Comparison of ENCODE assay signal across 6 cellular contexts in the genomic region with DNA sequence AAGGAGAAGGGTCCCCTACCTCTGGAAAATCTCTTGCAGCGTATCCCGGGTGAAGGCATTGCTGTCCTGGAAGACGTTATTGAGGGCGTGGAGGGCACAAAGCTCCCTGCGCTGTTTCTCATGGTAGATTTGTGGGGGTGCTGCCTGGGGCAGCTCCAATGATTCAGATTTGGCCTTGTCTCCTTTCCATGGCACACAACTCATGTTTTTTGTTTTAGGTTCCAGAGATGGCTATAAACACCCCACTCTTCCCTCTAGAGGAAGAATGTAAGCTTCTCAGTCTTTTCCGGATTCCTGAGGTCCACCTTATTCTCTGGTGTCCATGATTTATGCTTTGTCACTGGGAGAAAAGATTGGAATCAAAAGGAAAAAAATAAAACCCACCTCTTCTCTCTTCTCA. TPM values are rescaled to one million over a fixed set of nuclear protein-coding genes. Genes with fewer than 3 reads are reported as not detected.
DNase-seq lines count a peak whose midpoint lies in the region; ATAC-seq and TF ChIP-seq lines count a peak whose summit lies in the region.

No MANE protein-coding gene starts in this region.

- ATAC-seq in HG03135 (IDR thresholded peaks at IDR 0.05; ENCODE audit: unreplicated experiment), result no peak

- peak overlapping the region; percentile 79 for H3K4me3 Mint-ChIP-seq in MCF 10A (ENCODE audit: unreplicated experiment)
- peak overlapping the region; percentile 92 to 98 (median 97) for H3K4me3 Mint-ChIP-seq in nephron

- H3K27ac Mint-ChIP-seq in MCF 10A (ENCODE audit: low read depth, unreplicated experiment), result peak overlapping the region; percentile 85
- H3K27ac Mint-ChIP-seq in nephron, result peak overlapping the region; percentile 75 to 91 (median 90)

- 46% methylated on average over 5 of the region's 6 CpGs for WGBS in HUES64

- H3K27me3 Mint-ChIP-seq in MCF 10A (ENCODE audit: insufficient read depth, unreplicated experiment) (no peaks in the 10 kb centered on the region), nephron (ENCODE audit: low read depth) (no peaks in the 10 kb centered on the region)

- POLR2A ChIA-PET in MCF 10A (lab: Yijun Ruan, JAX), result interaction anchor here (0.5 to 8.7 kb wide), 25 partner anchors 7 to 820 kb away, joined by 3 to 223 read pairs (median 4); partner anchors contain the start of genes ATF4, CBY1, FAM227A and GTPBP1

- peaks cover 25% of the 10 kb centered on the region for H3K4me1 Mint-ChIP-seq in MCF 10A (ENCODE audit: insufficient read depth, unreplicated experiment)
- H3K4me1 Mint-ChIP-seq in nephron, result peaks cover 44% of the 10 kb centered on the region

- H3K4me3 ChIP-seq in HUES64 (ENCODE audit: low read length), result peak overlapping the region; percentile 92

- no peaks in the 10 kb centered on the region for H3K27me3 ChIP-seq in HUES64 (ENCODE audit: insufficient read depth, low read length)

- no peak overlapping the region for H3K27ac ChIP-seq in HUES64 (ENCODE audit: low read depth, low read length)

- peaks cover 18% of the 10 kb centered on the region for H3K36me3 ChIP-seq in HUES64 (ENCODE audit: insufficient read depth, low read length)

- peaks cover 30% of the 10 kb centered on the region for H3K4me1 ChIP-seq in HUES64 (ENCODE audit: insufficient read depth, low read length)

- no peak for TF ChIP-seq CTCF in MCF 10A (IDR thresholded peaks at IDR 0.05; ENCODE audit: unreplicated experiment)
- no peak for TF ChIP-seq CTCF in nephron (IDR thresholded peaks at IDR 0.05; ENCODE audit: unreplicated experiment in 3 of 3)

- no peak for DNase-seq in MCF 10A (ENCODE audit: unreplicated experiment)
- no peak for DNase-seq in SIG-M5 treated with dmso at 0.1 percent for 504 hours (lab: John Stamatoyannopoulos, UW; ENCODE audit: unreplicated experiment)
- DNase-seq in NCI-H2227 (lab: John Stamatoyannopoulos, UW; ENCODE audit: unreplicated experiment), result no peak

- H3K9me3 ChIP-seq in HUES64 (ENCODE audit: insufficient read depth, low read depth, low read length), result no peaks in the 10 kb centered on the region

- peaks cover 14% of the 10 kb centered on the region for H3K36me3 Mint-ChIP-seq in MCF 10A (ENCODE audit: insufficient read depth, unreplicated experiment)
- H3K36me3 Mint-ChIP-seq in nephron (ENCODE audit: low read depth), result peaks cover 18% of the 10 kb centered on the region

- H3K9me3 Mint-ChIP-seq in MCF 10A (ENCODE audit: unreplicated experiment) (no peaks in the 10 kb centered on the region), nephron (no peaks in the 10 kb centered on the region)

- BruUV-seq in MCF 10A (replicated peaks; lab: Mats Ljungman, UMichigan), result TSS peak; percentile 75

- peak overlapping the region; percentile 87; the same call in 1 of the 2 replicates for H3K9ac ChIP-seq in HUES64 (ENCODE audit: low read depth, low read length)

- CTCF ChIA-PET in MCF 10A (lab: Yijun Ruan, JAX), result interaction anchor here (0.5 to 4.9 kb wide), 5 partner anchors 17 to 1226 kb away, joined by 3 to 40 read pairs (median 4); partner anchors contain the start of gene TOMM22

- intact Hi-C loops in MCF 10A (cut with micrococcal nuclease), result no loop called here

RNA-seq across cellular contexts. Expression of gene JOSD1, which starts 1.0 kb away (rescaled TPM):
- polyA plus RNA-seq in HUES64 (2013, experiment 1 of 2), result 14.3 TPM
- 19.0 TPM for polyA plus RNA-seq in HUES64 (2013, experiment 2 of 2)
- 84.9 and 86.9 TPM in 2 replicates for total RNA-seq in MCF 10A (2022)

RNA-seq across cellular contexts. Expression of gene GTPBP1, which starts 6.0 kb away (rescaled TPM):
- polyA plus RNA-seq in HUES64 (2013, experiment 1 of 2), result 39.8 TPM
- polyA plus RNA-seq in HUES64 (2013, experiment 2 of 2), result 42.3 TPM
- total RNA-seq in MCF 10A (2022), result 62.5 and 66.4 TPM in 2 replicates

RNA-seq across cellular contexts. Expression of gene TOMM22, which starts 18.0 kb away (rescaled TPM):
- 96.1 TPM for polyA plus RNA-seq in HUES64 (2013, experiment 1 of 2)
- polyA plus RNA-seq in HUES64 (2013, experiment 2 of 2), result 94.6 TPM
- total RNA-seq in MCF 10A (2022), result 60.4 and 71.5 TPM in 2 replicates

RNA-seq across cellular contexts. Expression of gene CBY1, which starts 43.3 kb away (rescaled TPM):
- 28.0 TPM for polyA plus RNA-seq in HUES64 (2013, experiment 1 of 2)
- 27.1 TPM for polyA plus RNA-seq in HUES64 (2013, experiment 2 of 2)
- total RNA-seq in MCF 10A (2022), result 40.6 and 42.1 TPM in 2 replicates

RNA-seq across cellular contexts. Expression of gene FAM227A, which starts 43.6 kb away (rescaled TPM):
- 1.9 TPM for polyA plus RNA-seq in HUES64 (2013, experiment 1 of 2)
- polyA plus RNA-seq in HUES64 (2013, experiment 2 of 2), result 2.2 TPM
- 2.3 and 2.6 TPM in 2 replicates for total RNA-seq in MCF 10A (2022)
